In the genomic region with DNA sequence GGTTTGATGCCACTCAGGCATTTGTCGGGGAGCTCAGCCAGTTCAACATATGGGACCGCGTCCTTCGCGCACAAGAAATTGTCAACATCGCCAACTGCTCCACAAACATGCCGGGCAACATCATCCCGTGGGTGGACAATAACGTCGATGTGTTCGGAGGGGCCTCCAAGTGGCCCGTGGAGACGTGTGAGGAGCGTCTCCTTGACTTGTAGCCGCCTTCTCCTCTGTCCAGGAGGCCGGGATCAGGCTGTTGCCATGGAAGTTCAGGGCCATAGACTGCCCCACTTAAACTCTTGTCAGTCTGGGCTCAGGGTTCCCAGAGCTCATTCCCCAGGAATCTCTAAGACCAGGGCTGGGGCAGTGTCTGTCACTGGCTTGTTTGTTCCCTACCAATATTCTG, we compare ENCODE assay signal across 24 cellular contexts. TPM values are rescaled to one million over a fixed set of nuclear protein-coding genes. Genes with fewer than 3 reads are reported as not detected.
"Had no signal": no experiment of that assay in that cellular context is flagged by ENCODE, and none has a peak within 500 bp of the region (broad histone marks: within the 10 kb centered on the region; RNA-seq: fewer than 3 reads in every experiment).

No MANE protein-coding gene starts in this region.

- DNase-seq: activated CD4-positive, alpha-beta memory T cell treated with anti-CD3 and anti-CD28 coated beads, Interleukin-2, amount 10 ng/mL, durations not matched to agents 7 days and 5 days; activated CD4-positive, alpha-beta T cell treated with anti-CD3 and anti-CD28 coated beads for 1 hour; activated CD4-positive, alpha-beta T cell treated with anti-CD3 and anti-CD28 coated beads, Interleukin-2, amount 10 ng/mL, durations not matched to agents 7 days and 5 days; activated CD8-positive, alpha-beta memory T cell treated with anti-CD3 and anti-CD28 coated beads, Interleukin-2, amount 50 U/mL, for 48 hours; activated gamma-delta T cell treated with Interleukin-2 at 50 U/mL for 16 hours; activated naive CD4-positive, alpha-beta T cell treated with anti-CD3 and anti-CD28 coated beads, Interleukin-2, amount 50 U/mL, for 16 hours; activated T-cell treated with anti-CD3 and anti-CD28 coated beads, Interleukin-2, amount 50 U/mL, for 24 hours; amniotic stem cell; caudate nucleus; cortex of kidney; midbrain; naive thymus-derived CD4-positive, alpha-beta T cell; ovary; stimulated activated CD4-positive, alpha-beta T cell treated with anti-CD3 and anti-CD28 coated beads, Interleukin-4, amount 100 ng/mL, for 24 hours; substantia nigra; T-helper 2 cell; upper lobe of right lung had no signal

- H3K4me3 Mint-ChIP-seq: activated CD4-positive, alpha-beta memory T cell treated with anti-CD3 and anti-CD28 coated beads, Interleukin-2, amount 10 ng/mL, durations not matched to agents 7 days and 5 days; activated CD4-positive, alpha-beta T cell treated with anti-CD3 and anti-CD28 coated beads, Interleukin-2, amount 10 ng/mL, durations not matched to agents 7 days and 5 days; activated T-cell treated with anti-CD3 and anti-CD28 coated beads, Interleukin-2, amount 50 U/mL, for 24 hours; activated T-helper 17 cell treated with anti-CD3 and anti-CD28 coated beads, Interleukin-2, amount 50 U/mL, for 72 hours; naive thymus-derived CD4-positive, alpha-beta T cell; stimulated activated effector memory CD8-positive, alpha-beta T cell treated with anti-CD3 and anti-CD28 coated beads, Interleukin-12 subunit alpha, Interleukin-12 subunit beta, amount 100 ng/mL, for 72 hours; stimulated activated naive CD8-positive, alpha-beta T cell treated with anti-CD3 and anti-CD28 coated beads, Interleukin-15, Interleukin-2, amounts not matched to agents 100 ng/mL and 50 ng/mL, for 24 hours had no signal

- H3K9me3 ChIP-seq: ovary had no signal

- H3K36me3 ChIP-seq: ovary, upper lobe of right lung had no signal

- H3K9me3 Mint-ChIP-seq: activated CD4-positive, alpha-beta T cell treated with anti-CD3 and anti-CD28 coated beads, Interleukin-2, amount 10 ng/mL, durations not matched to agents 7 days and 5 days had no signal

- H3K27me3 ChIP-seq: ovary had no signal

- ATAC-seq: activated T-helper 17 cell treated with anti-CD3 and anti-CD28 coated beads, Interleukin-2, amount 50 U/mL, for 72 hours; esophagus mucosa; naive thymus-derived CD4-positive, alpha-beta T cell; sciatic nerve; stimulated activated effector memory CD8-positive, alpha-beta T cell treated with anti-CD3 and anti-CD28 coated beads, Interleukin-12 subunit alpha, Interleukin-12 subunit beta, amount 100 ng/mL, for 72 hours; upper lobe of right lung had no signal

- H3K27ac ChIP-seq: ovary, skin epidermis, upper lobe of right lung had no signal

- H3K27me3 Mint-ChIP-seq: activated CD4-positive, alpha-beta memory T cell treated with anti-CD3 and anti-CD28 coated beads, Interleukin-2, amount 10 ng/mL, durations not matched to agents 7 days and 5 days; activated CD4-positive, alpha-beta T cell treated with anti-CD3 and anti-CD28 coated beads, Interleukin-2, amount 10 ng/mL, durations not matched to agents 7 days and 5 days had no signal

- H3K4me1 Mint-ChIP-seq: activated CD4-positive, alpha-beta memory T cell treated with anti-CD3 and anti-CD28 coated beads, Interleukin-2, amount 10 ng/mL, durations not matched to agents 7 days and 5 days; activated CD4-positive, alpha-beta T cell treated with anti-CD3 and anti-CD28 coated beads, Interleukin-2, amount 10 ng/mL, durations not matched to agents 7 days and 5 days; activated T-helper 17 cell treated with anti-CD3 and anti-CD28 coated beads, Interleukin-2, amount 50 U/mL, for 72 hours; naive thymus-derived CD4-positive, alpha-beta T cell had no signal

- H3K27ac Mint-ChIP-seq: activated CD4-positive, alpha-beta memory T cell treated with anti-CD3 and anti-CD28 coated beads, Interleukin-2, amount 10 ng/mL, durations not matched to agents 7 days and 5 days; activated CD4-positive, alpha-beta T cell treated with anti-CD3 and anti-CD28 coated beads, Interleukin-2, amount 10 ng/mL, durations not matched to agents 7 days and 5 days; activated T-cell treated with anti-CD3 and anti-CD28 coated beads, Interleukin-2, amount 50 U/mL, for 24 hours; activated T-helper 17 cell treated with anti-CD3 and anti-CD28 coated beads, Interleukin-2, amount 50 U/mL, for 72 hours; naive thymus-derived CD4-positive, alpha-beta T cell; progenitor cell of endocrine pancreas; stimulated activated effector memory CD8-positive, alpha-beta T cell treated with anti-CD3 and anti-CD28 coated beads, Interleukin-12 subunit alpha, Interleukin-12 subunit beta, amount 100 ng/mL, for 72 hours; stimulated activated naive CD8-positive, alpha-beta T cell treated with anti-CD3 and anti-CD28 coated beads, Interleukin-15, Interleukin-2, amounts not matched to agents 100 ng/mL and 50 ng/mL, for 24 hours had no signal

- H3K36me3 Mint-ChIP-seq: stimulated activated effector memory CD8-positive, alpha-beta T cell treated with anti-CD3 and anti-CD28 coated beads, Interleukin-12 subunit alpha, Interleukin-12 subunit beta, amount 100 ng/mL, for 72 hours had no signal

- H3K4me3 ChIP-seq: ovary, skin epidermis, upper lobe of right lung had no signal

- H3K4me1 ChIP-seq: upper lobe of right lung had no signal

RNA-seq across cellular contexts. Expression of gene NPTX2, which starts 11.3 kb away (rescaled TPM):
- total RNA-seq: activated CD4-positive, alpha-beta memory T cell treated with anti-CD3 and anti-CD28 coated beads, Interleukin-2, amount 10 ng/mL, durations not matched to agents 7 days and 5 days; activated CD4-positive, alpha-beta T cell treated with anti-CD3 and anti-CD28 coated beads, Interleukin-2, amount 10 ng/mL, durations not matched to agents 7 days and 5 days; activated T-helper 17 cell treated with anti-CD3 and anti-CD28 coated beads, Interleukin-2, amount 50 U/mL, for 72 hours had no signal
- polyA plus RNA-seq: naive thymus-derived CD4-positive, alpha-beta T cell had no signal
